In genomic region chr22:23399367-23400285, GRCh38 we compare ENCODE assay signal across 11 cellular contexts.
"Had no signal": no experiment of that assay in that cellular context is flagged by ENCODE, and none has a peak within 500 bp of the region (broad histone marks: within the 10 kb centered on the region; RNA-seq: fewer than 3 reads in every experiment).

No MANE protein-coding gene starts in this region.

- H3K27ac ChIP-seq: brain microvascular endothelial cell, dorsolateral prefrontal cortex, parathyroid adenoma, VCaP had no signal

- H3K27me3 ChIP-seq: brain microvascular endothelial cell, dorsolateral prefrontal cortex had no signal

- H2AFZ ChIP-seq: parathyroid adenoma had no signal

- DNase-seq: activated CD4-positive, alpha-beta T cell treated with anti-CD3 and anti-CD28 coated beads for 48 hours; activated gamma-delta T cell; amygdala; brain microvascular endothelial cell; retina; stimulated activated CD4-positive, alpha-beta T cell treated with anti-CD3 and anti-CD28 coated beads, Interleukin-4, amount 100 ng/mL, for 4 hours; stimulated activated naive CD8-positive, alpha-beta T cell treated with anti-CD3 and anti-CD28 coated beads, Interleukin-15, amount 100 ng/mL, for 72 hours; T-helper 9 cell had no signal

- H3K4me1 ChIP-seq: parathyroid adenoma had no signal

- ATAC-seq: stimulated activated naive CD8-positive, alpha-beta T cell treated with anti-CD3 and anti-CD28 coated beads, Interleukin-15, amount 100 ng/mL, for 72 hours had no signal

- H3K36me3 ChIP-seq: brain microvascular endothelial cell had no signal

- H3K9ac ChIP-seq: parathyroid adenoma had no signal

- H3K79me2 ChIP-seq: parathyroid adenoma had no signal

- H3K4me3 ChIP-seq: dorsolateral prefrontal cortex had no signal
